ENCODE assay signal across 8 cellular contexts in genomic region chr4:88341227-88342192, GRCh38. TPM values are rescaled to one million over a fixed set of nuclear protein-coding genes. Genes with fewer than 3 reads are reported as not detected.
DNase-seq lines count a peak whose midpoint lies in the region; ATAC-seq and TF ChIP-seq lines count a peak whose summit lies in the region.

No MANE protein-coding gene starts in this region.

- no peaks in the 10 kb centered on the region for H3K9me3 Mint-ChIP-seq in osteocyte (ENCODE audit: unreplicated experiment)

- TF ChIP-seq CTCF in osteocyte (IDR thresholded peaks at IDR 0.05), result no peak

- DNase-seq in Daoy (ENCODE audit: low read depth) (peak; percentile 60), OCI-M1 (lab: John Stamatoyannopoulos, UW) (peak; percentile 19), fibroblast of peridontal ligament (ENCODE audit: extremely low read depth) (peak; percentile 97), osteocyte (ENCODE audit: extremely low spot score, unreplicated experiment) (no peak), ureter (ENCODE audit: low spot score) (no peak), RPMI8226 (no peak), HUDEP-2 (lab: John Stamatoyannopoulos, UW; ENCODE audit: unreplicated experiment in 76 of 76) (no peak)

- H3K36me3 Mint-ChIP-seq in osteocyte (ENCODE audit: unreplicated experiment), result no peaks in the 10 kb centered on the region

- peaks cover 16% of the 10 kb centered on the region for H3K4me1 Mint-ChIP-seq in osteocyte (ENCODE audit: unreplicated experiment)

- H3K27me3 Mint-ChIP-seq in osteocyte (ENCODE audit: unreplicated experiment), result no peaks in the 10 kb centered on the region

- no peak for ATAC-seq in GM19395 (IDR thresholded peaks at IDR 0.05; ENCODE audit: unreplicated experiment)

- peak overlapping the region; percentile 45 for H3K27ac Mint-ChIP-seq in osteocyte (ENCODE audit: unreplicated experiment)

- no peak overlapping the region for H3K4me3 Mint-ChIP-seq in osteocyte (ENCODE audit: unreplicated experiment)

RNA-seq across cellular contexts. Expression of gene HERC6, which starts 37.1 kb away (rescaled TPM):
- total RNA-seq in Daoy (2014; rRNA removed; shearing (Covaris generic)), result 3.4 and 5.8 TPM in 2 replicates
- total RNA-seq in osteocyte (2.3 and 2.8 TPM in 2 replicates), ureter (10.1 TPM)

RNA-seq across cellular contexts. Expression of gene PPM1K, which starts 57.1 kb away (rescaled TPM):
- total RNA-seq in Daoy (2014; rRNA removed; shearing (Covaris generic)), result 3.4 and 12.1 TPM in 2 replicates
- total RNA-seq in osteocyte (11.9 and 15.9 TPM in 2 replicates), ureter (14.2 TPM)

Comparison
In these comparisons a context has a peak if more than half of its experiments do, and no peak if none do; other contexts are left out.
1. DNase-seq: peak in Daoy (single experiment), OCI-M1 (single experiment) and fibroblast of peridontal ligament (single experiment); none in osteocyte (single experiment), ureter (single experiment), RPMI8226 (single experiment) and HUDEP-2 (0 of 76).